8 cellular contexts compared by ENCODE assay signal in genomic region chrX:131831185-131831520, GRCh38.
DNase-seq lines count a peak whose midpoint lies in the region; ATAC-seq, FAIRE-seq and TF ChIP-seq lines count a peak whose summit lies in the region.

No MANE protein-coding gene starts in this region.

- peak overlapping the region; percentile 61 to 90 (median 72) for H3K4me3 Mint-ChIP-seq in naive thymus-derived CD4-positive, alpha-beta T cell

- 34% methylated on average over 2 of the region's 2 CpGs for WGBS in K562 (ENCODE audit: insufficient coverage, low coverage, missing lambda C conversion rate)

- H3K27me3 ChIP-seq in BE2C, result no peaks in the 10 kb centered on the region
- no peaks in the 10 kb centered on the region for H3K27me3 ChIP-seq in K562 (ENCODE audit: control insufficient read depth in 2 of 2, insufficient read depth in 2 of 2, low read length in 2 of 2)
- H3K27me3 ChIP-seq in naive thymus-derived CD4-positive, alpha-beta T cell (ENCODE audit: control insufficient read depth in 2 of 2, insufficient read depth in 2 of 2, low read length in 2 of 2), result no peaks in the 10 kb centered on the region

- no peak for TF ChIP-seq POLR2A in K562 (conservative IDR thresholded peaks at IDR 0.05)

- TF ChIP-seq CTCF in BE2C (IDR thresholded peaks at IDR 0.05; ENCODE audit: low read depth, low read length) (no peak), K562 (IDR thresholded peaks at IDR 0.05 in 2 of 3, conservative IDR thresholded peaks at IDR 0.05 in 1 of 3; ENCODE audit: insufficient read depth in 2 of 3, low read depth in 1 of 3, low read length in 3 of 3) (no peak)

- H3K9me3 ChIP-seq in BE2C, result no peaks in the 10 kb centered on the region
- no peaks in the 10 kb centered on the region for H3K9me3 ChIP-seq in K562 (replicated peaks; ENCODE audit: control insufficient read depth, insufficient read depth, low read depth, low read length)
- no peaks in the 10 kb centered on the region for H3K9me3 ChIP-seq in naive thymus-derived CD4-positive, alpha-beta T cell (ENCODE audit: control insufficient read depth in 2 of 3, low read length in 3 of 3)

- H3K9me1 ChIP-seq in K562 (ENCODE audit: control insufficient read depth, insufficient read depth, low read length), result no peaks in the 10 kb centered on the region

- H3K36me3 ChIP-seq in BE2C, result 0 out of 2 replicates have a peak, but pooled peaks cover 3% of the 10 kb centered on the region
- peaks cover 16% of the 10 kb centered on the region; the same call in 2 of the 3 replicates for H3K36me3 ChIP-seq in K562 (ENCODE audit: control insufficient read depth, insufficient read depth, low read length)
- H3K36me3 ChIP-seq in naive thymus-derived CD4-positive, alpha-beta T cell (ENCODE audit: control insufficient read depth in 2 of 3, insufficient read depth in 3 of 3, low read length in 3 of 3), result no peaks in the 10 kb centered on the region

- H3K9ac ChIP-seq in K562 (ENCODE audit: insufficient read depth in 1 of 2, low read depth in 2 of 2, low read length in 2 of 2), result peak overlapping the region in 1 of 2 experiments; percentile 80; a peak in 2 of 4 replicates

- intact Hi-C loops in K562 (cut with micrococcal nuclease), result loop anchor here (2.0 kb wide), 1 partner anchor 1840 kb away; no protein-coding TSS in a partner anchor
- intact Hi-C loops in naive thymus-derived CD4-positive, alpha-beta T cell (cut with micrococcal nuclease), result loop anchor here (2.0 to 5.0 kb wide), 6 partner anchors 18 to 1840 kb away; partner anchors contain the start of genes MBNL3 (in 2 of the 2) and RAP2C (in 1 of the 2)

- peaks cover 46% of the 10 kb centered on the region for H3K79me2 ChIP-seq in K562 (ENCODE audit: control insufficient read depth, insufficient read depth, low read length)

- H3K4me1 Mint-ChIP-seq in naive thymus-derived CD4-positive, alpha-beta T cell, result peaks cover 1 to 42% (median 35%) of the 10 kb centered on the region in 7 donors

- H3K9me3 Mint-ChIP-seq in naive thymus-derived CD4-positive, alpha-beta T cell, result no peaks in the 10 kb centered on the region

- DNase-seq in BE2C, result no peak
- DNase-seq in K562 (ENCODE audit: extremely low read depth in 1 of 4, low spot score in 3 of 4), result no peak
- no peak for DNase-seq in naive thymus-derived CD4-positive, alpha-beta T cell
- DNase-seq in AML-193 (lab: John Stamatoyannopoulos, UW), result no peak
- no peak for DNase-seq in NK-92 (lab: John Stamatoyannopoulos, UW; ENCODE audit: unreplicated experiment)

- no TSS peak for BruUV-seq in K562 (replicated peaks; lab: Mats Ljungman, UMichigan)

- H3K36me3 Mint-ChIP-seq in naive thymus-derived CD4-positive, alpha-beta T cell, result no peaks in the 10 kb centered on the region

- FAIRE-seq in K562 (lab: Jason Lieb, UNC), result no peak

- H2AFZ ChIP-seq in K562 (ENCODE audit: low read depth, low read length), result peak overlapping the region; percentile 97

- H3K4me3 ChIP-seq in BE2C (ENCODE audit: low read depth, low read length) (peak overlapping the region; percentile 80), K562 (peak overlapping the region; percentile 53)
- H3K4me3 ChIP-seq in naive thymus-derived CD4-positive, alpha-beta T cell (ENCODE audit: low read length), result no peak overlapping the region

- H3K27ac ChIP-seq in K562 (ENCODE audit: extremely low read depth, low read depth, low read length), result peak overlapping the region; percentile 70
- peak overlapping the region; percentile 55 for H3K27ac ChIP-seq in naive thymus-derived CD4-positive, alpha-beta T cell (ENCODE audit: low read depth, low read length)

- H4K20me1 ChIP-seq in K562 (replicated peaks; ENCODE audit: control insufficient read depth, insufficient read depth, low read length), result no peaks in the 10 kb centered on the region

- H3K4me2 ChIP-seq in K562 (ENCODE audit: insufficient read depth, low read length), result peak overlapping the region; percentile 81

- H3K27ac Mint-ChIP-seq in naive thymus-derived CD4-positive, alpha-beta T cell, result peak overlapping the region; percentile 42 to 91 (median 81)

- POLR2A ChIA-PET in K562 (lab: Yijun Ruan, JAX), result no interaction called here
- POLR2A ChIA-PET in naive thymus-derived CD4-positive, alpha-beta T cell (lab: Charles Lee), result no interaction called here

- CTCF ChIA-PET in K562 (lab: Yijun Ruan, JAX; ENCODE audit: low intra/inter-chr PET ratio), result interaction anchor here (0.6 to 0.9 kb wide), 3 partner anchors 11 to 1341 kb away, joined by 3 to 4 read pairs (median 4); no protein-coding TSS in a partner anchor
- CTCF ChIA-PET in naive thymus-derived CD4-positive, alpha-beta T cell (lab: Charles Lee), result interaction anchor here (0.8 kb wide), 1 partner anchor 11 kb away, joined by 5 read pairs; no protein-coding TSS in a partner anchor

- in situ Hi-C loops in K562 (cut with MboI), result loop anchor here (5.0 to 25.0 kb wide), 4 partner anchors 386 to 1156 kb away; partner anchors contain the start of gene RAP2C

- peak; percentile 1 for ATAC-seq in HG02885 (IDR thresholded peaks at IDR 0.05; ENCODE audit: poor library complexity, unreplicated experiment)
- ATAC-seq in K562, result no peak; the same call in 2 of the 3 replicates
- ATAC-seq in naive thymus-derived CD4-positive, alpha-beta T cell, result no peak
- ATAC-seq in HG02973 (IDR thresholded peaks at IDR 0.05; ENCODE audit: unreplicated experiment), result no peak
- ATAC-seq in GM21447 (IDR thresholded peaks at IDR 0.05; ENCODE audit: unreplicated experiment), result no peak

- no peak for TF ChIP-seq RAD21 in K562 (CRISPR knock-in tag; conservative IDR thresholded peaks at IDR 0.05 in 1 of 2, IDR thresholded peaks at IDR 0.05 in 1 of 2)

- no peaks in the 10 kb centered on the region for H3K27me3 Mint-ChIP-seq in naive thymus-derived CD4-positive, alpha-beta T cell

- TF ChIP-seq EP300 in K562 (IDR thresholded peaks at IDR 0.05; ENCODE audit: low read length), result no peak

- H3K4me1 ChIP-seq in BE2C (no peaks in the 10 kb centered on the region), K562 (replicated peaks in 1 of 2; ENCODE audit: control insufficient read depth in 2 of 2, insufficient read depth in 2 of 2, low read length in 2 of 2) (peaks cover 0 to 12% of the 10 kb centered on the region in 2 experiments; a peak in 2 of 5 replicates)
- peaks cover 0 to 14% of the 10 kb centered on the region in 2 donors for H3K4me1 ChIP-seq in naive thymus-derived CD4-positive, alpha-beta T cell (ENCODE audit: control insufficient read depth in 2 of 2, insufficient read depth in 2 of 2, low read length in 2 of 2)

TF ChIP-seq in K562, 482 proteins besides CTCF, POLR2A, EP300 and RAD21 (continues in another document):
- TF ChIP-seq FOSL1 (tag; conservative IDR thresholded peaks at IDR 0.05), result 0 out of 2 replicates have a peak, but pooled peaks have one; percentile 4
- TF ChIP-seq HNRNPK (IDR thresholded peaks at IDR 0.05; ENCODE audit: low read depth, low read length, poor library complexity, severe bottlenecking), result no peak
- no peak for TF ChIP-seq ZNF253 (CRISPR knock-in tag; conservative IDR thresholded peaks at IDR 0.05)
- no peak for TF ChIP-seq ZNF277 (CRISPR knock-in tag; IDR thresholded peaks at IDR 0.05; ENCODE audit: borderline replicate concordance)
- no peak for TF ChIP-seq KLF1 (tag; IDR thresholded peaks at IDR 0.05)
- TF ChIP-seq HINFP (tag; conservative IDR thresholded peaks at IDR 0.05; ENCODE audit: low read depth), result peak; percentile 51; the same call in 1 of the 2 replicates
- TF ChIP-seq TAF9B (IDR thresholded peaks at IDR 0.05; ENCODE audit: partially characterized antibody), result peak; percentile 12
- TF ChIP-seq PHF20 (IDR thresholded peaks at IDR 0.05; ENCODE audit: partially characterized antibody), result peak; percentile 12
- no peak for TF ChIP-seq HNRNPH1 (optimal IDR thresholded peaks at IDR 0.05; ENCODE audit: low read depth, low read length)
- TF ChIP-seq HDAC3 (IDR thresholded peaks at IDR 0.05; ENCODE audit: borderline replicate concordance, partially characterized antibody), result no peak
- TF ChIP-seq ZNF395 (CRISPR knock-in tag; IDR thresholded peaks at IDR 0.05), result peak; percentile 68; the same call in 1 of the 2 replicates
- TF ChIP-seq RFX7 (CRISPR knock-in tag; IDR thresholded peaks at IDR 0.05), result no peak
